ENCODE assay signal across 18 cellular contexts in genomic region chr9:37382161-37382981, GRCh38. TPM values are rescaled to one million over a fixed set of nuclear protein-coding genes. Genes with fewer than 3 reads are reported as not detected.
DNase-seq lines count a peak whose midpoint lies in the region; ATAC-seq and TF ChIP-seq lines count a peak whose summit lies in the region.
"Had no signal": no experiment of that assay in that cellular context is flagged by ENCODE, and none has a peak within 500 bp of the region (broad histone marks: within the 10 kb centered on the region; RNA-seq: fewer than 3 reads in every experiment).

No MANE protein-coding gene starts in this region.

- DNase-seq in GM13976 (ENCODE audit: low spot score) (peak; percentile 67), germinal center (ENCODE audit: low spot score) (peak; percentile 54), Caco-2 (no peak), foreskin fibroblast (no peak)
- DNase-seq in activated CD4-positive, alpha-beta T cell treated with anti-CD3 and anti-CD28 coated beads, Interleukin-2, amount 10 ng/mL, durations not matched to agents 7 days and 5 days: no peak
- DNase-seq: activated CD4-positive, alpha-beta T cell treated with anti-CD3 and anti-CD28 coated beads, Interleukin-2, amount 10 ng/mL, durations not matched to agents 24 days and 14 days; activated naive CD4-positive, alpha-beta T cell treated with anti-CD3 and anti-CD28 coated beads, Interleukin-2, amount 50 U/mL, for 16 hours; activated T-cell treated with anti-CD3 and anti-CD28 coated beads for 4 hours; brain microvascular endothelial cell; hippocampal formation; left cardiac atrium; NCI-H524 had no signal

- H3K4me3 Mint-ChIP-seq in activated CD4-positive, alpha-beta T cell treated with anti-CD3 and anti-CD28 coated beads, Interleukin-2, amount 10 ng/mL, durations not matched to agents 7 days and 5 days: no peak overlapping the region
- H3K4me3 Mint-ChIP-seq in Caco-2 (ENCODE audit: unreplicated experiment): no peak overlapping the region
- H3K4me3 Mint-ChIP-seq: activated CD4-positive, alpha-beta T cell treated with anti-CD3 and anti-CD28 coated beads, Interleukin-2, amount 10 ng/mL, durations not matched to agents 24 days and 14 days; stimulated activated effector memory CD8-positive, alpha-beta T cell treated with anti-CD3 and anti-CD28 coated beads, Interleukin-12 subunit alpha, Interleukin-12 subunit beta, amount 100 ng/mL, for 72 hours; T-helper 1 cell treated with Interleukin-12 subunit alpha and Interleukin-12 subunit beta and Interleukin-4 antibody, amounts not matched to agents 30 μg/mL and 1 μg/mL, for 36 hours had no signal

- no peaks in the 10 kb centered on the region for H3K4me1 Mint-ChIP-seq in activated CD4-positive, alpha-beta T cell treated with anti-CD3 and anti-CD28 coated beads, Interleukin-2, amount 10 ng/mL, durations not matched to agents 7 days and 5 days
- no peaks in the 10 kb centered on the region for H3K4me1 Mint-ChIP-seq in Caco-2 (ENCODE audit: low read depth, unreplicated experiment)
- H3K4me1 Mint-ChIP-seq: activated CD4-positive, alpha-beta T cell treated with anti-CD3 and anti-CD28 coated beads, Interleukin-2, amount 10 ng/mL, durations not matched to agents 24 days and 14 days had no signal

- H3K27me3 ChIP-seq in Caco-2 (replicated peaks; ENCODE audit: control insufficient read depth, insufficient read depth, low read length): no peaks in the 10 kb centered on the region

- no peaks in the 10 kb centered on the region for H3K36me3 Mint-ChIP-seq in activated CD4-positive, alpha-beta T cell treated with anti-CD3 and anti-CD28 coated beads, Interleukin-2, amount 10 ng/mL, durations not matched to agents 7 days and 5 days (ENCODE audit: low read depth)
- H3K36me3 Mint-ChIP-seq in Caco-2 (ENCODE audit: insufficient read depth, unreplicated experiment): peaks cover 4% of the 10 kb centered on the region
- H3K36me3 Mint-ChIP-seq: stimulated activated effector memory CD8-positive, alpha-beta T cell treated with anti-CD3 and anti-CD28 coated beads, Interleukin-12 subunit alpha, Interleukin-12 subunit beta, amount 100 ng/mL, for 72 hours had no signal

- no peaks in the 10 kb centered on the region for H3K27me3 Mint-ChIP-seq in activated CD4-positive, alpha-beta T cell treated with anti-CD3 and anti-CD28 coated beads, Interleukin-2, amount 10 ng/mL, durations not matched to agents 7 days and 5 days
- H3K27me3 Mint-ChIP-seq in Caco-2 (ENCODE audit: insufficient read depth, unreplicated experiment): no peaks in the 10 kb centered on the region

- BruUV-seq in Caco-2 (replicated peaks; lab: Mats Ljungman, UMichigan): no TSS peak

- no peaks in the 10 kb centered on the region for H3K9me3 ChIP-seq in Caco-2
- H3K9me3 ChIP-seq: HAP-1 had no signal

- no peak for TF ChIP-seq CTCF in GM13976 (IDR thresholded peaks at IDR 0.05; ENCODE audit: borderline replicate concordance, control extremely low read depth, extremely low read depth, insufficient read depth, missing control alignments)
- no peak for TF ChIP-seq CTCF in Caco-2 (IDR thresholded peaks at IDR 0.05; ENCODE audit: insufficient read depth in 1 of 2, low read depth in 1 of 2, low read length in 1 of 2, severe bottlenecking in 1 of 2, unreplicated experiment in 1 of 2)
- no peak for TF ChIP-seq CTCF in foreskin fibroblast (IDR thresholded peaks at IDR 0.05; ENCODE audit: low read depth, low read length)

- POLR2A ChIA-PET in activated CD4-positive, alpha-beta T cell treated with anti-CD3 and anti-CD28 coated beads, Interleukin-2, amount 10 ng/mL, durations not matched to agents 7 days and 5 days (lab: Charles Lee): no interaction called here
- POLR2A ChIA-PET in Caco-2 (lab: Charles Lee): no interaction called here

- H3K27ac Mint-ChIP-seq in activated CD4-positive, alpha-beta T cell treated with anti-CD3 and anti-CD28 coated beads, Interleukin-2, amount 10 ng/mL, durations not matched to agents 7 days and 5 days: no peak overlapping the region
- no peak overlapping the region for H3K27ac Mint-ChIP-seq in Caco-2 (ENCODE audit: unreplicated experiment)
- H3K27ac Mint-ChIP-seq: activated CD4-positive, alpha-beta T cell treated with anti-CD3 and anti-CD28 coated beads, Interleukin-2, amount 10 ng/mL, durations not matched to agents 24 days and 14 days; stimulated activated effector memory CD8-positive, alpha-beta T cell treated with anti-CD3 and anti-CD28 coated beads, Interleukin-12 subunit alpha, Interleukin-12 subunit beta, amount 100 ng/mL, for 72 hours; T-helper 1 cell treated with Interleukin-12 subunit alpha and Interleukin-12 subunit beta and Interleukin-4 antibody, amounts not matched to agents 30 μg/mL and 1 μg/mL, for 36 hours had no signal

- no peaks in the 10 kb centered on the region for H3K4me1 ChIP-seq in Caco-2
- H3K4me1 ChIP-seq: HAP-1 had no signal

- intact Hi-C loops in Caco-2 (cut with micrococcal nuclease; ENCODE audit: unreplicated experiment): no loop called here

- H3K36me3 ChIP-seq in Caco-2 (ENCODE audit: control insufficient read depth, insufficient read depth, low read length): no peaks in the 10 kb centered on the region
- H3K36me3 ChIP-seq: brain microvascular endothelial cell, HAP-1 had no signal

- no peak overlapping the region for H3K4me3 ChIP-seq in Caco-2 (ENCODE audit: low read depth, low read length)
- H3K4me3 ChIP-seq in foreskin fibroblast (ENCODE audit: low read depth in 1 of 2, low read length in 2 of 2): no peak overlapping the region
- H3K4me3 ChIP-seq: HAP-1 had no signal

- ATAC-seq in GM19397 (IDR thresholded peaks at IDR 0.05; ENCODE audit: unreplicated experiment) (peak; percentile 44), HG03342 (IDR thresholded peaks at IDR 0.05; ENCODE audit: unreplicated experiment) (peak; percentile 45), GM18870 (IDR thresholded peaks at IDR 0.05; ENCODE audit: unreplicated experiment) (no peak)
- ATAC-seq: left cardiac atrium; stimulated activated effector memory CD8-positive, alpha-beta T cell treated with anti-CD3 and anti-CD28 coated beads, Interleukin-12 subunit alpha, Interleukin-12 subunit beta, amount 100 ng/mL, for 72 hours had no signal

- no peaks in the 10 kb centered on the region for H3K9me3 Mint-ChIP-seq in activated CD4-positive, alpha-beta T cell treated with anti-CD3 and anti-CD28 coated beads, Interleukin-2, amount 10 ng/mL, durations not matched to agents 7 days and 5 days
- no peaks in the 10 kb centered on the region for H3K9me3 Mint-ChIP-seq in Caco-2 (ENCODE audit: unreplicated experiment)
- H3K9me3 Mint-ChIP-seq: activated CD4-positive, alpha-beta T cell treated with anti-CD3 and anti-CD28 coated beads, Interleukin-2, amount 10 ng/mL, durations not matched to agents 24 days and 14 days; stimulated activated effector memory CD8-positive, alpha-beta T cell treated with anti-CD3 and anti-CD28 coated beads, Interleukin-12 subunit alpha, Interleukin-12 subunit beta, amount 100 ng/mL, for 72 hours had no signal

- in situ Hi-C loops in GM13976 (cut with MboI; ENCODE audit: low sequenced_read_pairs, unreplicated experiment): no loop called here

- CTCF ChIA-PET in activated CD4-positive, alpha-beta T cell treated with anti-CD3 and anti-CD28 coated beads, Interleukin-2, amount 10 ng/mL, durations not matched to agents 7 days and 5 days (lab: Charles Lee): interaction anchor here (1.3 kb wide), 1 partner anchor 29 kb away, joined by 4 read pairs; no protein-coding TSS in a partner anchor
- CTCF ChIA-PET in Caco-2 (lab: Charles Lee): no interaction called here

RNA-seq across cellular contexts. Expression of gene GRHPR, which starts 40.1 kb away (rescaled TPM):
- 10 to 100 TPM; 49.8 to 53.7 TPM for total RNA-seq in activated CD4-positive, alpha-beta T cell treated with anti-CD3 and anti-CD28 coated beads, Interleukin-2, amount 10 ng/mL, durations not matched to agents 7 days and 5 days
- 76.9 and 82.5 TPM in 2 replicates for total RNA-seq in Caco-2 (2022)

Comparison
In these comparisons a context has a peak if more than half of its experiments do, and no peak if none do; other contexts are left out.
1. DNase-seq: peak in GM13976 (single experiment) and germinal center (single experiment); none in activated CD4-positive, alpha-beta T cell treated with anti-CD3 and anti-CD28 coated beads, Interleukin-2, amount 10 ng/mL, durations not matched to agents 7 days and 5 days (single experiment), Caco-2 (0 of 2) and foreskin fibroblast (0 of 2).